ENCODE assay signal across 25 cellular contexts in the genomic region with DNA sequence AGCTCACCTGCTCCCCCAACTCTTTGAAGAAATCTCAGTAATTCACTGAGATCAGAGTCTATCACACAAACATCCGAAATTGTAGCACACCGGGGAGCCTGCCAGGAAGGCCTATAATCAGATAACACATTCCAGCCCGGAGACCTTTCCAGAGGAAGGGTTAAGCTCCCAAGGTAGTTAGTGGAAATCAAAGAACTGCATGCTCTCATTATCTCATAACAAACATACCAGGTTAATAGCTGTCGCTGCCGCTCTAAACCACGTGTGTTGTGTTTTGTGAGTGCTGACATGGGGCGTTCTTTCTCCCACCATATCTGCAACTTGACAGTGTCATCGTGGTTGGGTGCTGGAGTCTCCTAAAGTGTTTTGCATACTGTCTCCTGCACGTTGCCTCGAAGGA.
DNase-seq lines count a peak whose midpoint lies in the region; ATAC-seq lines count a peak whose summit lies in the region.
"Had no signal": no experiment of that assay in that cellular context is flagged by ENCODE, and none has a peak within 500 bp of the region (broad histone marks: within the 10 kb centered on the region; RNA-seq: fewer than 3 reads in every experiment).

No MANE protein-coding gene starts in this region.

- peak overlapping the region; percentile 19 for H3K27ac Mint-ChIP-seq in central memory CD8-positive, alpha-beta T cell (ENCODE audit: low read depth)
- H3K27ac Mint-ChIP-seq: immature natural killer cell; stimulated activated naive CD8-positive, alpha-beta T cell treated with anti-CD3 and anti-CD28 coated beads, Interleukin-15, Interleukin-2, amounts not matched to agents 100 ng/mL and 50 ng/mL, for 24 hours; T-helper 17 cell had no signal

- H3K27me3 Mint-ChIP-seq in central memory CD8-positive, alpha-beta T cell, result peaks cover 45% of the 10 kb centered on the region

- ATAC-seq in central memory CD8-positive, alpha-beta T cell (replicated peaks; ENCODE audit: extremely low read depth, poor library complexity, severe bottlenecking), result no peak
- ATAC-seq in HG02610 (IDR thresholded peaks at IDR 0.05; ENCODE audit: unreplicated experiment), result no peak
- ATAC-seq: naive thymus-derived CD4-positive, alpha-beta T cell; T-helper 17 cell had no signal

- no peaks in the 10 kb centered on the region for H3K36me3 Mint-ChIP-seq in central memory CD8-positive, alpha-beta T cell (ENCODE audit: insufficient read depth)
- H3K36me3 Mint-ChIP-seq: immature natural killer cell had no signal

- DNase-seq in NCI-H748 (lab: John Stamatoyannopoulos, UW; ENCODE audit: unreplicated experiment) (peak; percentile 53), NCI-H748 treated with DMSO at 0.1 percent for 48 hours (lab: John Stamatoyannopoulos, UW) (no peak), left kidney (ENCODE audit: low read depth, low spot score) (peak; percentile 46), NCI-H345 (lab: John Stamatoyannopoulos, UW) (no peak), D341Med (ENCODE audit: low spot score) (no peak)
- DNase-seq in central memory CD8-positive, alpha-beta T cell (ENCODE audit: low spot score in 2 of 2), result no peak
- no peak for DNase-seq in activated CD4-positive, alpha-beta T cell treated with anti-CD3 and anti-CD28 coated beads, Interleukin-2, amount 50 U/mL, for 1 hour
- DNase-seq: activated CD4-positive, alpha-beta T cell treated with anti-CD3 and anti-CD28 coated beads, Interleukin-2, amount 50 U/mL, for 48 hours; activated naive CD4-positive, alpha-beta T cell; BE2C; GM23248; head of caudate nucleus; immature natural killer cell; mammary epithelial cell; naive thymus-derived CD4-positive, alpha-beta T cell; NCI-H1694 treated with DMSO at 0.1 percent for 48 hours; NCI-H510A; ovary; SIG-M5; stimulated activated CD4-positive, alpha-beta T cell treated with anti-CD3 and anti-CD28 coated beads, Interleukin-2, amount 100 ng/mL, for 48 hours; T-helper 17 cell; upper lobe of left lung; WERI-Rb-1 had no signal

- no peaks in the 10 kb centered on the region for H3K4me1 Mint-ChIP-seq in central memory CD8-positive, alpha-beta T cell
- H3K4me1 Mint-ChIP-seq: T-helper 17 cell had no signal

- H3K4me3 Mint-ChIP-seq in central memory CD8-positive, alpha-beta T cell, result no peak overlapping the region
- H3K4me3 Mint-ChIP-seq: immature natural killer cell; naive thymus-derived CD4-positive, alpha-beta T cell; stimulated activated naive CD8-positive, alpha-beta T cell treated with anti-CD3 and anti-CD28 coated beads, Interleukin-15, Interleukin-2, amounts not matched to agents 100 ng/mL and 50 ng/mL, for 24 hours; T-helper 17 cell had no signal

- H3K9me3 Mint-ChIP-seq in central memory CD8-positive, alpha-beta T cell, result no peaks in the 10 kb centered on the region
- H3K9me3 Mint-ChIP-seq: immature natural killer cell; naive thymus-derived CD4-positive, alpha-beta T cell; stimulated activated naive CD8-positive, alpha-beta T cell treated with anti-CD3 and anti-CD28 coated beads, Interleukin-15, Interleukin-2, amounts not matched to agents 100 ng/mL and 50 ng/mL, for 24 hours had no signal

Comparison
In these comparisons a context has a peak if more than half of its experiments do, and no peak if none do; other contexts are left out.
1. DNase-seq: peak in NCI-H748 (single experiment) and left kidney (single experiment); none in NCI-H748 treated with DMSO at 0.1 percent for 48 hours (single experiment), central memory CD8-positive, alpha-beta T cell (0 of 2), activated CD4-positive, alpha-beta T cell treated with anti-CD3 and anti-CD28 coated beads, Interleukin-2, amount 50 U/mL, for 1 hour (single experiment), NCI-H345 (single experiment) and D341Med (single experiment).